8 cellular contexts compared by ENCODE assay signal in the genomic region with DNA sequence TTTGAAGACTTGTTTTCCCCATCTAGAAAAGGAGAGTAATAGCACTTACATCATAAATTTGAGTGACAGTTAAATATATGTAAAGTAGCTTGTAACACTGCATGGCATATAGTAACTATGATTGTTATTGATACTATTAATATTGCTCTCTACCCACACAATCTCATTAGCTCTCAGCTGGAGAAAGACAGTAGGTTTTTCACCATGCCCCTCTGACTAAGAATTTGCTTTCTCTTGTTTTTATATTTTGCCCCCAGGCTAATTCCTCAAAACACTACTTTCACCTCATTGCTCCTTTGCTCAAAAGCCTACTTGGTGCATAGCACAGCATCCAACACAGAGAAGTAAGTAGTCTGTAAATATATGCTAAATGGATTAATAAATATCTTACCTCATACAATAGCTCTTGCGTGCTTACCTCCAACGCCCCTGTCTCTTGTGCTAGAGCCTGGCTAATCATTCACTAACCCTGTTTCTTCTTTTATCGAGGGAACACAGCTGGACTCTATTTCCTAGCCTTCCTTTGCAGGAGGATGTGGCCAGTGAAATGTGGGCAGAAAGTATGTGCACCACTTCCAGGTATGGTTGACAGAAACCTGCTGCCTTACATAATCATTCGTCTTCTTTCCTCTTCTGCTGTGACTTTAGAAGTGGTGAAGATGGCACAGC.
DNase-seq lines count a peak whose midpoint lies in the region; ATAC-seq and TF ChIP-seq lines count a peak whose summit lies in the region.

No MANE protein-coding gene starts in this region.

- H2AFZ ChIP-seq in H9 (ENCODE audit: low read length): no peak overlapping the region

- no peaks in the 10 kb centered on the region for H3K79me2 ChIP-seq in DOHH2 (ENCODE audit: control insufficient read depth, low read length)
- no peaks in the 10 kb centered on the region for H3K79me2 ChIP-seq in H9 (ENCODE audit: insufficient read depth, low read length)

- H4K5ac ChIP-seq in H9 (ENCODE audit: insufficient read length, low read depth, low read length): no peak overlapping the region

- H2AK5ac ChIP-seq in H9 (ENCODE audit: insufficient read length, low read length): no peak overlapping the region

- H4K20me1 ChIP-seq in DOHH2 (ENCODE audit: control insufficient read depth, insufficient read depth, low read depth, low read length) (no peaks in the 10 kb centered on the region), H9 (ENCODE audit: control insufficient read depth, insufficient read depth, insufficient read length) (no peaks in the 10 kb centered on the region)

- H4K91ac ChIP-seq in H9 (ENCODE audit: insufficient read length, low read depth, low read length): no peak overlapping the region

- no peak overlapping the region for H3K18ac ChIP-seq in H9 (ENCODE audit: insufficient read length, low read depth, low read length)

- no peak overlapping the region for H3T11ph ChIP-seq in H9 (ENCODE audit: low read length)

- H2BK5ac ChIP-seq in H9 (ENCODE audit: insufficient read length, low read length): no peak overlapping the region

- no peak overlapping the region for H3K14ac ChIP-seq in H9 (ENCODE audit: insufficient read depth, low read length)

- H3K79me1 ChIP-seq in H9 (ENCODE audit: insufficient read depth, low read depth, low read length, poor library complexity, severe bottlenecking): no peaks in the 10 kb centered on the region

- peak overlapping the region; percentile 46 for H3K4me2 ChIP-seq in DOHH2 (ENCODE audit: low read length)
- H3K4me2 ChIP-seq in H9 (ENCODE audit: insufficient read depth, insufficient read length, low read length): no peak overlapping the region

- no peak overlapping the region for H3K27ac Mint-ChIP-seq in H9

- H3K27me3 ChIP-seq in DOHH2 (ENCODE audit: control insufficient read depth, low read length): no peaks in the 10 kb centered on the region
- H3K27me3 ChIP-seq in WERI-Rb-1 (ENCODE audit: insufficient read depth, low read depth, severe bottlenecking): no peaks in the 10 kb centered on the region
- H3K27me3 ChIP-seq in H9 (ENCODE audit: insufficient read depth, low read length): no peaks in the 10 kb centered on the region

- H3K23ac ChIP-seq in H9 (ENCODE audit: insufficient read length, low read depth, low read length): no peak overlapping the region

- no peak overlapping the region for H3K9ac ChIP-seq in H9 (ENCODE audit: extremely low read depth, insufficient read length, low read length)

- peak; percentile 72 for DNase-seq in epithelial cell of proximal tubule (ENCODE audit: low read depth)
- DNase-seq in WERI-Rb-1: no peak
- no peak for DNase-seq in activated CD4-positive, alpha-beta T cell treated with anti-CD3 and anti-CD28 coated beads, Interleukin-2, amount 50 U/mL, for 1 hour
- DNase-seq in H9: no peak
- DNase-seq in iPS-NIHi7 (ENCODE audit: extremely low spot score): no peak

- H3K9me2 ChIP-seq in DOHH2 (replicated peaks; ENCODE audit: control insufficient read depth, low read length): no peaks in the 10 kb centered on the region

- TF ChIP-seq CTCF in DOHH2 (IDR thresholded peaks at IDR 0.05; ENCODE audit: low read depth, low read length, poor library complexity, severe bottlenecking) (no peak), epithelial cell of proximal tubule (conservative IDR thresholded peaks at IDR 0.05; ENCODE audit: low read depth, low read length) (no peak), WERI-Rb-1 (IDR thresholded peaks at IDR 0.05; ENCODE audit: low read depth, low read length) (no peak), H9 (conservative IDR thresholded peaks at IDR 0.05) (no peak)

- H4K8ac ChIP-seq in H9 (replicated peaks; ENCODE audit: insufficient read length, low read depth, low read length): no peak overlapping the region

- H3K36me3 ChIP-seq in DOHH2 (ENCODE audit: control insufficient read depth, low read length): no peaks in the 10 kb centered on the region
- H3K36me3 ChIP-seq in WERI-Rb-1: no peaks in the 10 kb centered on the region

- no peaks in the 10 kb centered on the region for H3K27me3 Mint-ChIP-seq in H9 (ENCODE audit: low read depth)

- H3F3A ChIP-seq in DOHH2 (ENCODE audit: control insufficient read depth, insufficient read depth): no peaks in the 10 kb centered on the region

- H3K9me3 Mint-ChIP-seq in H9: no peaks in the 10 kb centered on the region

- ATAC-seq in GM21447 (IDR thresholded peaks at IDR 0.05; ENCODE audit: unreplicated experiment) (peak; percentile 86), HG03469 (IDR thresholded peaks at IDR 0.05; ENCODE audit: unreplicated experiment) (peak; percentile 68)

- H3K4me3 ChIP-seq in DOHH2 (ENCODE audit: low read length) (no peak overlapping the region; the same call in 1 of the 2 replicates), epithelial cell of proximal tubule (ENCODE audit: low read depth, low read length) (no peak overlapping the region), WERI-Rb-1 (ENCODE audit: low read depth, low read length) (no peak overlapping the region)

- H3K4ac ChIP-seq in H9 (ENCODE audit: low read depth, low read length): no peak overlapping the region

- no peak overlapping the region for H3K4me3 Mint-ChIP-seq in H9

- no peak overlapping the region for H2BK20ac ChIP-seq in H9 (ENCODE audit: low read depth, low read length, poor library complexity, severe bottlenecking)

- H2BK120ac ChIP-seq in H9 (ENCODE audit: low read depth, low read length, poor library complexity, severe bottlenecking): no peak overlapping the region

- H3K4me1 Mint-ChIP-seq in H9: no peaks in the 10 kb centered on the region; a peak in 1 of 4 replicates

- no peak overlapping the region; the same call in 1 of the 2 replicates for H3K27ac ChIP-seq in DOHH2 (ENCODE audit: low read depth, low read length)
- H3K27ac ChIP-seq in WERI-Rb-1: no peak overlapping the region
- H3K27ac ChIP-seq in H9 (ENCODE audit: insufficient read length, low read depth, low read length): no peak overlapping the region

- no peak overlapping the region for H2BK12ac ChIP-seq in H9 (ENCODE audit: insufficient read length, low read depth, low read length)

- H3K4me1 ChIP-seq in DOHH2 (ENCODE audit: control insufficient read depth, low read length) (peaks cover 50% of the 10 kb centered on the region), H9 (ENCODE audit: insufficient read depth, low read length) (no peaks in the 10 kb centered on the region)

- peaks cover 4 to 20% (median 12%) of the 10 kb centered on the region in 3 experiments; a peak in 4 of 7 replicates for H3K36me3 Mint-ChIP-seq in H9 (ENCODE audit: insufficient read depth in 1 of 3, low read depth in 3 of 3)

- WGBS in H9 (ENCODE audit: extremely low coverage, insufficient read length, low lambda C conversion rate): no CpG with 5 or more reads among the region's 4 CpGs

- H3K56ac ChIP-seq in H9 (ENCODE audit: insufficient read length, low read depth, low read length): no peak overlapping the region

- no peaks in the 10 kb centered on the region for H3K23me2 ChIP-seq in H9 (ENCODE audit: insufficient read length, low read depth, low read length, poor library complexity, severe bottlenecking)

- no peak overlapping the region for H2BK15ac ChIP-seq in H9 (ENCODE audit: low read depth, low read length)

- H3K9me3 ChIP-seq in DOHH2 (ENCODE audit: control insufficient read depth, insufficient read depth, low read length) (no peaks in the 10 kb centered on the region), WERI-Rb-1 (ENCODE audit: severe bottlenecking) (no peaks in the 10 kb centered on the region), H9 (ENCODE audit: control insufficient read depth, low read depth, low read length) (no peaks in the 10 kb centered on the region)
